1 cellular context compared by ENCODE assay signal in the genomic region with DNA sequence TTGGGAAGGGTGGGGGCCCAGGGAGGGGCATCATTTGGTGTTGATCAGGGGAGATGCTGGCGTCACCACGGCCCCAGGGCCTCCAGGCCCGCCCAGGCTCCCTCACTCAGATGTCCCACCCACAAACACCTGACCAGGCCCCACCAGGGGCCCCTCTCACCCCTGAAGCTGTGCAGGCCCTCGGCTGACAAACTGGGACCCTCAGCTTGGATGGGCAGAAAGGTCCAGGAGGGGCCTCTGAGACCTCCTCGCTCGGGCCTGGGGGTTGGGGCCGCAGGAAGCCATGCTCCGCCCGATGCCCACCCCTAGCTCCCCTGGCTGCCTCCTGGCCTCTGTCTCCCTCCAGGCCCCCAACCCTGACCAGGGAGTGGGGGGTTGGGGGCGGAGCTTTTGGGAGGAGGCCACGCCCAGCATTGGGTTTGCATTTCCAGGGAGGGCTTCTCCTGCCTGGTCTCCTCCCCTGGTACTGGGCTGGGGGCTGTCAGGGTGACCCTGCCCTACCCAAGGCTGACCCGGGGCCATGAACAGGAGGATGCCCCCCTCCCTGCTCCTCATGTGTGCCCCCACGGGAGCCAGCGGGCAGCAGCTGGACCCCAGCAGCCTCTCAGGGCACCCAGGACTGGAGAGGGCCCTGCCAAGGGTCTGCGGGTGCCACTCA.
TF ChIP-seq lines count a peak whose summit lies in the region.

No MANE protein-coding gene starts in this region.

TF ChIP-seq in SK-N-SH treated with all-trans-retinoic acid at 6 μM for 48 hours, 23 proteins besides CTCF, POLR2A, EP300 and RAD21 (continued from another document):
- no peak for TF ChIP-seq ZNF70 (CRISPR knock-in tag; IDR thresholded peaks at IDR 0.05)
- TF ChIP-seq SNAI2 (CRISPR knock-in tag; IDR thresholded peaks at IDR 0.05): no peak
